ENCODE assay signal across 8 cellular contexts in the genomic region with DNA sequence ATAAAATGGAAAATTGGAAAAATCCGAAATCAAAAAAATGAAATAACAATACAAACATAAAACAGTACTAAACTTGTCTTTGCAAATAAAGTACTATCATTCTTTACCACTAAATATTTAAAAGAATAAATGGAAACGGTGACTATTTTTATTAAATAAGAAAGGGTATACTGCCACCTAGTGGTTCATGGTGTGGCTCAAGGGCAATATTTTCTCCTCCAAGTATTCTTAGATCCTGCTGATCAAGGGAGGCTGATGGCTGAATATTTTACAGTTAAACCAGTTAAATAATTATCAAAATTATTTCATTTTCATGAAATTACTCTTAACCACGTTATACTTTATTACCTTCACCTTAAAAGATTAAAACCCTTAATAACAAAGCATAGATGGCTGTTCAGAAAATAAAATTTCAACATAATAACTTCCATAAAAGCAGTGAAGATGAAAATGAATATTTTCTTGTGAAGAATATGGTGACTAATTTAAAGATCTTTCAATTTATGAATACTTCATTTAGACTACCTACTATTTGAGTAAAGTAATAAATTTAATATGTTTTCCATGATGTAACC.
DNase-seq lines count a peak whose midpoint lies in the region; ATAC-seq, FAIRE-seq and TF ChIP-seq lines count a peak whose summit lies in the region.

No MANE protein-coding gene starts in this region.

- CTCF ChIA-PET in OCI-LY7 (lab: Charles Lee; ENCODE audit: unreplicated experiment): no interaction called here

- DNase-seq in cardiac muscle cell (ENCODE audit: low read depth in 1 of 2, low spot score in 1 of 2) (peak; percentile 62 to 70), left cardiac atrium (no peak), KBM-7 (peak; percentile 58), OCI-LY7 (ENCODE audit: low spot score) (peak; percentile 64), coronary artery (ENCODE audit: low spot score) (no peak), mucosa of gallbladder (ENCODE audit: low spot score) (peak; percentile 13), GM12892 (ENCODE audit: insufficient read length) (no peak)
- DNase-seq in effector memory CD8-positive, alpha-beta T cell: no peak

- H3K36me3 Mint-ChIP-seq in effector memory CD8-positive, alpha-beta T cell (ENCODE audit: insufficient read depth): no peaks in the 10 kb centered on the region

- peaks cover 0 to 2% of the 10 kb centered on the region in 2 donors for H3K9me3 Mint-ChIP-seq in effector memory CD8-positive, alpha-beta T cell

- FAIRE-seq in GM12892 (lab: Jason Lieb, UNC): no peak

- H3K27me3 Mint-ChIP-seq in effector memory CD8-positive, alpha-beta T cell: no peaks in the 10 kb centered on the region

- H4K20me1 ChIP-seq in OCI-LY7 (ENCODE audit: insufficient read depth, low read length): no peaks in the 10 kb centered on the region

- in situ Hi-C loops in KBM-7 (cut with MboI; ENCODE audit: low pct_unique_long_range_greater_than_20kb, low sequenced_read_pairs): no loop called here

- no peak for TF ChIP-seq POLR2A in GM12892 (IDR thresholded peaks at IDR 0.05; ENCODE audit: low read depth, low read length)

- intact Hi-C loops in left cardiac atrium (cut with DNase I) (loop anchor here in 1 of 2 donors (2.0 to 5.0 kb wide), 2 partner anchors 1630 to 1791 kb away; no protein-coding TSS in a partner anchor), OCI-LY7 (cut with micrococcal nuclease; ENCODE audit: unreplicated experiment) (loop anchor here (2.0 to 5.0 kb wide), 2 partner anchors 1625 to 1793 kb away; a partner anchor contains a TSS)

- H3K36me3 ChIP-seq in cardiac muscle cell (no peaks in the 10 kb centered on the region), OCI-LY7 (ENCODE audit: insufficient read depth, low read length) (no peaks in the 10 kb centered on the region)

- POLR2A ChIA-PET in OCI-LY7 (lab: Charles Lee): interaction anchor here (0.5 to 1.0 kb wide), 3 partner anchors 26 to 629 kb away, joined by 3 read pairs; no protein-coding TSS in a partner anchor

- no peak overlapping the region for H3K4me2 ChIP-seq in OCI-LY7 (ENCODE audit: low read length)

- no peak for ATAC-seq in left cardiac atrium
- no peak for ATAC-seq in effector memory CD8-positive, alpha-beta T cell (replicated peaks)

- BruUV-seq in OCI-LY7 (replicated peaks; lab: Mats Ljungman, UMichigan): no TSS peak

- H3K9me2 ChIP-seq in OCI-LY7 (ENCODE audit: insufficient read depth, low read length): no peaks in the 10 kb centered on the region

- H3K27ac ChIP-seq in cardiac muscle cell: no peak overlapping the region
- no peak overlapping the region for H3K27ac ChIP-seq in OCI-LY7 (ENCODE audit: low read depth, low read length, poor library complexity, severe bottlenecking)
- no peak overlapping the region for H3K27ac ChIP-seq in coronary artery

- no peak overlapping the region for H3K27ac Mint-ChIP-seq in effector memory CD8-positive, alpha-beta T cell

- TF ChIP-seq CTCF in cardiac muscle cell (IDR thresholded peaks at IDR 0.05; ENCODE audit: low read depth, low read length) (peak; percentile 62), OCI-LY7 (conservative IDR thresholded peaks at IDR 0.05; ENCODE audit: low read length) (peak; percentile 92), coronary artery (IDR thresholded peaks at IDR 0.05) (peak; percentile 63)

- no peaks in the 10 kb centered on the region for H3K9me3 ChIP-seq in cardiac muscle cell (ENCODE audit: low read depth)
- no peaks in the 10 kb centered on the region for H3K9me3 ChIP-seq in OCI-LY7 (ENCODE audit: low read length)

- H3K4me1 ChIP-seq in cardiac muscle cell (ENCODE audit: low read depth) (no peaks in the 10 kb centered on the region), OCI-LY7 (ENCODE audit: insufficient read depth, low read length, poor library complexity, severe bottlenecking) (no peaks in the 10 kb centered on the region)

- H3K4me3 ChIP-seq in cardiac muscle cell (no peak overlapping the region), OCI-LY7 (ENCODE audit: low read depth, low read length, poor library complexity, severe bottlenecking) (no peak overlapping the region), coronary artery (no peak overlapping the region)

- H3K79me2 ChIP-seq in OCI-LY7 (ENCODE audit: insufficient read depth, low read depth, low read length): no peaks in the 10 kb centered on the region

- no peak overlapping the region for H3K4me3 Mint-ChIP-seq in effector memory CD8-positive, alpha-beta T cell

- no peaks in the 10 kb centered on the region for H3K27me3 ChIP-seq in cardiac muscle cell

- H2AFZ ChIP-seq in OCI-LY7 (ENCODE audit: low read length): no peak overlapping the region

- no peaks in the 10 kb centered on the region for H3K4me1 Mint-ChIP-seq in effector memory CD8-positive, alpha-beta T cell (ENCODE audit: low read depth in 2 of 2)

Comparison
In these comparisons a context has a peak if more than half of its experiments do, and no peak if none do; other contexts are left out.
1. DNase-seq: peak in cardiac muscle cell (2 of 2), KBM-7 (single experiment), OCI-LY7 (single experiment) and mucosa of gallbladder (single experiment); none in left cardiac atrium (single experiment), coronary artery (single experiment), GM12892 (single experiment) and effector memory CD8-positive, alpha-beta T cell (0 of 3).
2. Peak in every context shown above with its lines, with median percentiles within 50 percentile points of each other: CTCF ChIP-seq.